ENCODE assay signal across 20 cellular contexts in the genomic region with DNA sequence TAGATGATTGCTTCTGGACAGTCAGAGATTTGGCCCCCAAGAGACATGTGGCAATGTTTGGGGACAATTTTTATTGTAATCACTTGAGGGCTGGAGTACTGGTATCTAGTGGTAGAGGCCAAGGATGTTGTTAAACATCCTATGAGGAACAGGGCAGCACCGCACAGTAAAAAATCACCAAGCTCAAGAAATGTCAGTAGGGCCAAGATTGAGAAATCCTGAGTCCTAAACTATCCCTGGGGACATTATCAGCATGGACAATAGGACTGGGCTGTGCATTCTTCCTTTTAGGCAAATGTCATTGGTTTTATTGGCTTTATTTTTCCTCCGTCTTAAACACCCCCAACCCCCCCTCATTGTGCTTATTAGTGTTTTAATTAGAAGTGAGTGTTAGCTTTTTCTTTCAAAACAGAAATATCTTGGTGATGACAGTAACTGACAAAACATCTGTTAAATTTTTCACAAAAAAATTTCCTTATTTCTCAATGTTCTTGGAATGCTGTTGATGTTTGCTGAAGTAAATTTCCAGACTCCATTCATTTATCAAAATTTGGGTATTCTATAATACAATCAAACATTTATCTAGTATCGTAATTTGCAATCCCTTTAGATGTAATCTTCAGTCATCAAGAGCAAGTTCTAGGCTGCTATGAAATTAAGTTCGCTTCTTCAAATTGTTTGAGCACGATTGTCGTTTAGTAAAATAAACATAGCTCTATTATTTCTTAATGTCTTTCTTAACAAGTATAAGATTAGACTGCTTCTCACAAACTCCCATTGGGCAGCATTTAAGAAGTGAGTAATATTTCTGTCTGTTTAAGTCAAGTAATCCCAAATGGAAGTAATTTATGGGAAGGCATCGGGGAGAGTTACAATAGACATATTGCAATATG.
DNase-seq lines count a peak whose midpoint lies in the region; ATAC-seq, FAIRE-seq and TF ChIP-seq lines count a peak whose summit lies in the region.
"Had no signal": no experiment of that assay in that cellular context is flagged by ENCODE, and none has a peak within 500 bp of the region (broad histone marks: within the 10 kb centered on the region; RNA-seq: fewer than 3 reads in every experiment).

No MANE protein-coding gene starts in this region.

- ATAC-seq in Right ventricle myocardium inferior (peak; percentile 91), sciatic nerve (peak; percentile 61)
- ATAC-seq: A549, GM12878 had no signal

- H3K27ac ChIP-seq in right atrium auricular region (no peak overlapping the region), left ventricle myocardium inferior (replicated peaks) (peak overlapping the region; percentile 18)
- H3K27ac ChIP-seq: 22Rv1; A549; BLaER1 treated with 17β-estradiol and CSF1 and Interleukin-3, amounts not matched to agents 10 nM and 100 nM; GM23248 had no signal

- H3K4me1 ChIP-seq in right atrium auricular region (no peaks in the 10 kb centered on the region), left ventricle myocardium inferior (no peaks in the 10 kb centered on the region)
- H3K4me1 ChIP-seq: A549; BLaER1 treated with 17β-estradiol and CSF1 and Interleukin-3, amounts not matched to agents 10 nM and 100 nM; HAP-1 had no signal

- H3K27me3 ChIP-seq in right atrium auricular region, result no peaks in the 10 kb centered on the region
- H3K27me3 ChIP-seq in left ventricle myocardium inferior (ENCODE audit: low read depth), result no peaks in the 10 kb centered on the region
- H3K27me3 ChIP-seq: BLaER1 treated with 17β-estradiol and CSF1 and Interleukin-3, amounts not matched to agents 10 nM and 100 nM had no signal

- no peak for FAIRE-seq in GM12891 (lab: Jason Lieb, UNC)
- FAIRE-seq: A549, GM12878, GM19239 had no signal

- TF ChIP-seq CTCF in right atrium auricular region (IDR thresholded peaks at IDR 0.05) (no peak), left ventricle myocardium inferior (IDR thresholded peaks at IDR 0.05; ENCODE audit: borderline replicate concordance) (no peak)

- DNase-seq in Right ventricle myocardium inferior (ENCODE audit: missing footprints), result no peak
- DNase-seq in right atrium auricular region (ENCODE audit: low spot score), result no peak
- peak; percentile 21 for DNase-seq in fibroblast of gingiva (ENCODE audit: low read depth)
- no peak for DNase-seq in left ventricle myocardium inferior
- no peak for DNase-seq in sciatic nerve (ENCODE audit: low spot score)
- DNase-seq in cerebellar cortex (ENCODE audit: low spot score), result no peak
- no peak for DNase-seq in GM12891 (ENCODE audit: insufficient read length, low spot score)
- no peak for DNase-seq in HPDE6-E6E7 (ENCODE audit: extremely low spot score)
- DNase-seq: CD8-positive, alpha-beta memory T cell; COR-L47; DMS53; DND-41; EL; GM23248 had no signal

- H3K4me3 ChIP-seq in right atrium auricular region (no peak overlapping the region), left ventricle myocardium inferior (no peak overlapping the region)
- H3K4me3 ChIP-seq: A549; BLaER1 treated with 17β-estradiol and CSF1 and Interleukin-3, amounts not matched to agents 10 nM and 100 nM; GM12878; GM23248; HAP-1 had no signal

- H3K9me3 ChIP-seq in right atrium auricular region, result peaks cover 0 to 8% of the 10 kb centered on the region in 2 donors
- peaks cover 20% of the 10 kb centered on the region for H3K9me3 ChIP-seq in left ventricle myocardium inferior (replicated peaks)
- H3K9me3 ChIP-seq: A549, HAP-1 had no signal

- H3K36me3 ChIP-seq in right atrium auricular region (no peaks in the 10 kb centered on the region), left ventricle myocardium inferior (no peaks in the 10 kb centered on the region)
- H3K36me3 ChIP-seq: BLaER1 treated with 17β-estradiol and CSF1 and Interleukin-3, amounts not matched to agents 10 nM and 100 nM; HAP-1 had no signal

- intact Hi-C loops in Right ventricle myocardium inferior (cut with DNase I) (no loop called here), left ventricle myocardium inferior (cut with micrococcal nuclease) (no loop called here), sciatic nerve (cut with DNase I) (no loop called here)

- TF ChIP-seq POLR2A in GM12891 (IDR thresholded peaks at IDR 0.05; ENCODE audit: low read depth, low read length), result no peak

TF ChIP-seq in GM12891, 5 proteins besides CTCF, POLR2A, EP300 and RAD21:
- TF ChIP-seq PAX5 (IDR thresholded peaks at IDR 0.05; ENCODE audit: insufficient read depth, low read length, severe bottlenecking) (no peak), TAF1 (IDR thresholded peaks at IDR 0.05; ENCODE audit: low read depth, low read length) (no peak), POU2F2 (IDR thresholded peaks at IDR 0.05; ENCODE audit: low read depth, low read length) (no peak), POLR2AphosphoS5 (IDR thresholded peaks at IDR 0.05; ENCODE audit: low read depth, low read length) (no peak), SPI1 (IDR thresholded peaks at IDR 0.05; ENCODE audit: low read depth, low read length) (no peak)
